8 cellular contexts compared by ENCODE assay signal in the genomic region with DNA sequence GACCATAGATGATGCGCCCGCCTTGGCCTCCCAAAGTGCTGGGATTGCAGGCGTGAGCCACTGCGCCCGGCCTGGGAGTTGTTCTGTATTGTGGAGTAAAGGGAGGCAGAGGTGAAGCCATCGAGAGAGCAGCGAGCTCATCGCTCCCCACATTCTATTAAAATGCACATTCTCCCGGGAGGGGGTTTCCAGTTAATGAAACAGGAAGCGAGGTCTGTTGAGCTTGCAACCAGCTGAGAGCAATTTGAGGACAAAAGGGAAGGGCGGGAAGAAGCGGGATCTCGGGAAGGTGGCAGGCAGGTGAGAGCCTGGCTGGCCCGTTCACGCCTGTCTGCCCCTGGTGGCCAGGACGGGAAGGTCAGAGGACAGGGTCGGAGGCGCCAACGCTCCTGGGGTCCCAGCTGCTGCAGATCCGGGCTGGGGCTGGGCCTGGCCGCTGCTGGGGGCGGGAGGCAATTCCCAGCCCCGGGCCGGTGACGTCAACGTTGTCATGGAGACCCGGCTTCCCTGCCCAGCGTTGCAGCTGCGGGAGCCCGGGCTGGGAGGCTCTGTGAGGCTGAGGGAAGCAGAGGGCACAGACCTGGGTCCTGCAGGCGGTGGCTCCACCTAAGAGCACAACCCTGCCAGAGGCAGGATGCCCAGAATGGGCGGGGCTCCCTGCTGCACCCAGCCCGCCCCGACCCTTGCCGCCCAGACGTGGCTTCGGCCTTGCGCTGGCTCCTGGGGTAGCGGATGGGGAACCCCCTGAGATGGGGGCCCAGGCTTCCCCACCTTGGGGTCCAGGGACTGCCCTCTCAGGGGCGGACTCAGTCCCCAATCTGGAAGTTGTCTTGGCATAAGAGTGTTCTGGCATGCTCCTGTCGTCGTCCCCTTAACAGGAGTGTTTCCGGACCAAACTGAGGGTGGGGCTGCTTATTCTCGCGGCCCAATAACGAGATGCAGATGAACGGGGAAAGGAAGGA. TPM values are rescaled to one million over a fixed set of nuclear protein-coding genes. Genes with fewer than 3 reads are reported as not detected.
DNase-seq lines count a peak whose midpoint lies in the region; ATAC-seq and TF ChIP-seq lines count a peak whose summit lies in the region.

No MANE protein-coding gene starts in this region.

- TF ChIP-seq CTCF in GM12872 (IDR thresholded peaks at IDR 0.05; ENCODE audit: insufficient read depth, low read depth, low read length) (peak; percentile 90), WTC11 (IDR thresholded peaks at IDR 0.05) (peak; percentile 80)

- POLR2A ChIA-PET in WTC11 (lab: Charles Lee), result interaction anchor here (0.6 to 0.7 kb wide), 2 partner anchors 78 to 416 kb away, joined by 3 to 4 read pairs; partner anchors contain the start of gene GAN

- no peaks in the 10 kb centered on the region for H3K27me3 Mint-ChIP-seq in WTC11 (ENCODE audit: low read depth)

- DNase-seq in NCI-H187 (lab: John Stamatoyannopoulos, UW) (peak; percentile 28 to 56), WTC11 (ENCODE audit: low spot score) (peak; percentile 99), caudate nucleus (lab: John Stamatoyannopoulos, UW) (peak in 56 of 61 donors; percentile 13 to 92 (median 58)), islet precursor cell (peak; percentile 99), smooth muscle cell of the brain vasculature (ENCODE audit: low read depth, low spot score) (peak; percentile 65), MV-4-11 (lab: John Stamatoyannopoulos, UW) (no peak)

- ATAC-seq in HG02623 (IDR thresholded peaks at IDR 0.05; ENCODE audit: unreplicated experiment), result peak; percentile 82
- ATAC-seq in WTC11, result peak; percentile 96

- CTCF ChIA-PET in WTC11 (lab: Charles Lee), result interaction anchor here (0.5 to 3.0 kb wide), 55 partner anchors 8 to 806 kb away, joined by 3 to 26 read pairs (median 3); partner anchors contain the start of genes ATMIN, GAN, MPHOSPH6 and PLCG2

- H3K27ac Mint-ChIP-seq in WTC11, result peak overlapping the region; percentile 96

- peaks cover 10% of the 10 kb centered on the region; the same call in 1 of the 2 replicates for H3K9me3 Mint-ChIP-seq in WTC11

- peak overlapping the region; percentile 64 for H3K4me3 Mint-ChIP-seq in WTC11

- peaks cover 4% of the 10 kb centered on the region for H3K36me3 Mint-ChIP-seq in WTC11

- peaks cover 30% of the 10 kb centered on the region for H3K4me1 Mint-ChIP-seq in WTC11

- no peak overlapping the region for H3K27ac ChIP-seq in caudate nucleus (ENCODE audit: low read depth, low read length)

TF ChIP-seq in WTC11, 78 proteins besides CTCF, POLR2A, EP300 and RAD21 (continues in another document):
- TF ChIP-seq, protein P1, sequence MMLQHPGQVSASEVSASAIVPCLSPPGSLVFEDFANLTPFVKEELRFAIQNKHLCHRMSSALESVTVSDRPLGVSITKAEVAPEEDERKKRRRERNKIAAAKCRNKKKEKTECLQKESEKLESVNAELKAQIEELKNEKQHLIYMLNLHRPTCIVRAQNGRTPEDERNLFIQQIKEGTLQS (CRISPR knock-in tag; conservative IDR thresholded peaks at IDR 0.05), result no peak
- TF ChIP-seq NFE2L1 (CRISPR knock-in tag; IDR thresholded peaks at IDR 0.05) (peak; percentile 96), ZNF232 (CRISPR knock-in tag; IDR thresholded peaks at IDR 0.05) (peak; percentile 81; the same call in 1 of the 2 replicates), ZBTB21 (CRISPR knock-in tag; IDR thresholded peaks at IDR 0.05; ENCODE audit: borderline replicate concordance) (peak; percentile 80; the same call in 1 of the 2 replicates), ESRRA (CRISPR knock-in tag; IDR thresholded peaks at IDR 0.05; ENCODE audit: borderline replicate concordance) (no peak; the same call in 1 of the 2 replicates), TP53 (CRISPR knock-in tag; IDR thresholded peaks at IDR 0.05) (no peak), CREB1 (CRISPR knock-in tag; IDR thresholded peaks at IDR 0.05) (no peak), IRF2 (CRISPR knock-in tag; IDR thresholded peaks at IDR 0.05; ENCODE audit: borderline replicate concordance, low read depth) (no peak), ARID4B (CRISPR knock-in tag; IDR thresholded peaks at IDR 0.05; ENCODE audit: borderline replicate concordance) (peak; percentile 53; the same call in 1 of the 2 replicates), RORB (CRISPR knock-in tag; IDR thresholded peaks at IDR 0.05) (no peak)
- TF ChIP-seq, protein P2, sequence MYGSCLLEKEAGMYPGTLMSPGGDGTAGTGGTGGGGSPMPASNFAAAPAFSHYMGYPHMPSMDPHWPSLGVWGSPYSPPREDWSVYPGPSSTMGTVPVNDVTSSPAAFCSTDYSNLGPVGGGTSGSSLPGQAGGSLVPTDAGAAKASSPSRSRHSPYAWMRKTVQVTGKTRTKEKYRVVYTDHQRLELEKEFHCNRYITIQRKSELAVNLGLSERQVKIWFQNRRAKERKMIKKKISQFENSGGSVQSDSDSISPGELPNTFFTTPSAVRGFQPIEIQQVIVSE (CRISPR knock-in tag; IDR thresholded peaks at IDR 0.05; ENCODE audit: borderline replicate concordance), result no peak
- TF ChIP-seq, protein P3, sequence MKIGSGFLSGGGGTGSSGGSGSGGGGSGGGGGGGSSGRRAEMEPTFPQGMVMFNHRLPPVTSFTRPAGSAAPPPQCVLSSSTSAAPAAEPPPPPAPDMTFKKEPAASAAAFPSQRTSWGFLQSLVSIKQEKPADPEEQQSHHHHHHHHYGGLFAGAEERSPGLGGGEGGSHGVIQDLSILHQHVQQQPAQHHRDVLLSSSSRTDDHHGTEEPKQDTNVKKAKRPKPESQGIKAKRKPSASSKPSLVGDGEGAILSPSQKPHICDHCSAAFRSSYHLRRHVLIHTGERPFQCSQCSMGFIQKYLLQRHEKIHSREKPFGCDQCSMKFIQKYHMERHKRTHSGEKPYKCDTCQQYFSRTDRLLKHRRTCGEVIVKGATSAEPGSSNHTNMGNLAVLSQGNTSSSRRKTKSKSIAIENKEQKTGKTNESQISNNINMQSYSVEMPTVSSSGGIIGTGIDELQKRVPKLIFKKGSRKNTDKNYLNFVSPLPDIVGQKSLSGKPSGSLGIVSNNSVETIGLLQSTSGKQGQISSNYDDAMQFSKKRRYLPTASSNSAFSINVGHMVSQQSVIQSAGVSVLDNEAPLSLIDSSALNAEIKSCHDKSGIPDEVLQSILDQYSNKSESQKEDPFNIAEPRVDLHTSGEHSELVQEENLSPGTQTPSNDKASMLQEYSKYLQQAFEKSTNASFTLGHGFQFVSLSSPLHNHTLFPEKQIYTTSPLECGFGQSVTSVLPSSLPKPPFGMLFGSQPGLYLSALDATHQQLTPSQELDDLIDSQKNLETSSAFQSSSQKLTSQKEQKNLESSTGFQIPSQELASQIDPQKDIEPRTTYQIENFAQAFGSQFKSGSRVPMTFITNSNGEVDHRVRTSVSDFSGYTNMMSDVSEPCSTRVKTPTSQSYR (CRISPR knock-in tag; IDR thresholded peaks at IDR 0.05), result peak; percentile 31; the same call in 1 of the 2 replicates
- TF ChIP-seq, protein P4, sequence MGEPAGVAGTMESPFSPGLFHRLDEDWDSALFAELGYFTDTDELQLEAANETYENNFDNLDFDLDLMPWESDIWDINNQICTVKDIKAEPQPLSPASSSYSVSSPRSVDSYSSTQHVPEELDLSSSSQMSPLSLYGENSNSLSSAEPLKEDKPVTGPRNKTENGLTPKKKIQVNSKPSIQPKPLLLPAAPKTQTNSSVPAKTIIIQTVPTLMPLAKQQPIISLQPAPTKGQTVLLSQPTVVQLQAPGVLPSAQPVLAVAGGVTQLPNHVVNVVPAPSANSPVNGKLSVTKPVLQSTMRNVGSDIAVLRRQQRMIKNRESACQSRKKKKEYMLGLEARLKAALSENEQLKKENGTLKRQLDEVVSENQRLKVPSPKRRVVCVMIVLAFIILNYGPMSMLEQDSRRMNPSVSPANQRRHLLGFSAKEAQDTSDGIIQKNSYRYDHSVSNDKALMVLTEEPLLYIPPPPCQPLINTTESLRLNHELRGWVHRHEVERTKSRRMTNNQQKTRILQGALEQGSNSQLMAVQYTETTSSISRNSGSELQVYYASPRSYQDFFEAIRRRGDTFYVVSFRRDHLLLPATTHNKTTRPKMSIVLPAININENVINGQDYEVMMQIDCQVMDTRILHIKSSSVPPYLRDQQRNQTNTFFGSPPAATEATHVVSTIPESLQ (CRISPR knock-in tag; IDR thresholded peaks at IDR 0.05), result no peak

RNA-seq across cellular contexts. Expression of gene PLCG2, which starts 48.7 kb away (rescaled TPM):
- total RNA-seq in WTC11 (2021), result 7.0 to 8.7 TPM (median 8.6 TPM) in 3 replicates
